26 cellular contexts compared by ENCODE assay signal in genomic region chr3:46314517-46314916, GRCh38. TPM values are rescaled to one million over a fixed set of nuclear protein-coding genes. Genes with fewer than 3 reads are reported as not detected.
DNase-seq lines count a peak whose midpoint lies in the region; ATAC-seq lines count a peak whose summit lies in the region.
"Had no signal": no experiment of that assay in that cellular context is flagged by ENCODE, and none has a peak within 500 bp of the region (broad histone marks: within the 10 kb centered on the region; RNA-seq: fewer than 3 reads in every experiment).

No MANE protein-coding gene starts in this region.

- H3K27ac Mint-ChIP-seq in activated T-helper 17 cell treated with anti-CD3 and anti-CD28 coated beads, Interleukin-2, amount 50 U/mL, for 72 hours, result no peak overlapping the region
- H3K27ac Mint-ChIP-seq: activated naive CD8-positive, alpha-beta T cell; natural killer cell; T-helper 17 cell had no signal

- no peaks in the 10 kb centered on the region for H3K36me3 Mint-ChIP-seq in activated T-helper 17 cell treated with anti-CD3 and anti-CD28 coated beads, Interleukin-2, amount 50 U/mL, for 72 hours (ENCODE audit: low read depth)
- H3K36me3 Mint-ChIP-seq: natural killer cell had no signal

- no peaks in the 10 kb centered on the region for H3K9me3 Mint-ChIP-seq in activated T-helper 17 cell treated with anti-CD3 and anti-CD28 coated beads, Interleukin-2, amount 50 U/mL, for 72 hours
- H3K9me3 Mint-ChIP-seq: natural killer cell had no signal

- H3K4me1 Mint-ChIP-seq in activated T-helper 17 cell treated with anti-CD3 and anti-CD28 coated beads, Interleukin-2, amount 50 U/mL, for 72 hours, result peaks cover 4% of the 10 kb centered on the region
- H3K4me1 Mint-ChIP-seq: natural killer cell had no signal

- no peaks in the 10 kb centered on the region for H3K27me3 Mint-ChIP-seq in activated T-helper 17 cell treated with anti-CD3 and anti-CD28 coated beads, Interleukin-2, amount 50 U/mL, for 72 hours
- H3K27me3 Mint-ChIP-seq: activated naive CD8-positive, alpha-beta T cell; T-helper 17 cell had no signal

- no peak for DNase-seq in activated CD4-positive, CD25-positive, alpha-beta regulatory T cell treated with anti-CD3 and anti-CD28 coated beads, Interleukin-2, amount 50 U/mL, for 72 hours
- DNase-seq in OCI-M2 (lab: John Stamatoyannopoulos, UW; ENCODE audit: unreplicated experiment) (no peak), NCI-H510A (lab: John Stamatoyannopoulos, UW) (no peak)
- DNase-seq: DMS53; left ventricle myocardium inferior; midbrain; natural killer cell; NCI-H1417 treated with DMSO at 0.1 percent for 48 hours; NCI-H2107; NK-92 treated with Interleukin-12 subunit alpha and Interleukin-12 subunit beta, amount 100 ng/mL, for 24 hours; pancreas; right lobe of liver; T-helper 17 cell; upper lobe of left lung had no signal

- ATAC-seq in activated CD4-positive, CD25-positive, alpha-beta regulatory T cell treated with anti-CD3 and anti-CD28 coated beads, Interleukin-2, amount 50 U/mL, for 24 hours, result peak; percentile 38 to 49
- peak; percentile 78 for ATAC-seq in GM18867 (IDR thresholded peaks at IDR 0.05; ENCODE audit: unreplicated experiment)
- ATAC-seq in HG03354 (IDR thresholded peaks at IDR 0.05; ENCODE audit: poor library complexity, severe bottlenecking, unreplicated experiment), result peak; percentile 75
- peak; percentile 92 for ATAC-seq in activated T-helper 17 cell treated with anti-CD3 and anti-CD28 coated beads, Interleukin-2, amount 50 U/mL, for 72 hours (replicated peaks)
- no peak for ATAC-seq in GM21576 (IDR thresholded peaks at IDR 0.05; ENCODE audit: unreplicated experiment)
- ATAC-seq: pancreas, right lobe of liver, T-helper 17 cell had no signal

- H3K4me3 Mint-ChIP-seq in activated T-helper 17 cell treated with anti-CD3 and anti-CD28 coated beads, Interleukin-2, amount 50 U/mL, for 72 hours, result no peak overlapping the region
- H3K4me3 Mint-ChIP-seq: activated naive CD8-positive, alpha-beta T cell; natural killer cell; T-helper 17 cell had no signal

RNA-seq across cellular contexts. Expression of gene CCR2, which starts 39.4 kb away (rescaled TPM):
- total RNA-seq in activated T-helper 17 cell treated with anti-CD3 and anti-CD28 coated beads, Interleukin-2, amount 50 U/mL, for 72 hours, result 10 to 100 TPM in 1 of 2 donors, 1 to 10 TPM in 1; 2.9 to 17.5 TPM
- total RNA-seq: epithelial cell of proximal tubule, fibroblast of villous mesenchyme, NCI-H460, RPMI7951, SK-MEL-5 had no signal

RNA-seq across cellular contexts. Expression of gene CCR5, which starts 56.2 kb away (rescaled TPM):
- total RNA-seq in activated T-helper 17 cell treated with anti-CD3 and anti-CD28 coated beads, Interleukin-2, amount 50 U/mL, for 72 hours, result 10 to 100 TPM in 1 of 2 donors, 1 to 10 TPM in 1; 2.2 to 13.8 TPM
- total RNA-seq: cerebellum, epithelial cell of proximal tubule, fibroblast of villous mesenchyme, NCI-H460, RPMI7951, SK-MEL-5 had no signal
